1 cellular context compared by ENCODE assay signal in genomic region chr5:38529955-38530644, GRCh38.
TF ChIP-seq lines count a peak whose summit lies in the region.

No MANE protein-coding gene starts in this region.

TF ChIP-seq in SK-N-SH treated with all-trans-retinoic acid at 6 μM for 48 hours, 23 proteins besides CTCF, POLR2A, EP300 and RAD21 (continued from another document):
- TF ChIP-seq TSHZ2 (CRISPR knock-in tag; IDR thresholded peaks at IDR 0.05), result no peak
